2 cellular contexts compared by ENCODE assay signal in genomic region chr1:9596419-9597123, GRCh38.
TF ChIP-seq lines count a peak whose summit lies in the region.

No MANE protein-coding gene starts in this region.

TF ChIP-seq in GM12878, 131 proteins besides CTCF, POLR2A, EP300 and RAD21:
- no peak for TF ChIP-seq PML (IDR thresholded peaks at IDR 0.05; ENCODE audit: low read length)
- TF ChIP-seq ZSCAN29 (IDR thresholded peaks at IDR 0.05) = no peak
- TF ChIP-seq EGR1 (IDR thresholded peaks at IDR 0.05; ENCODE audit: borderline replicate concordance in 1 of 2, low read depth in 2 of 2, low read length in 2 of 2) = no peak
- no peak for TF ChIP-seq NR2F1 (conservative IDR thresholded peaks at IDR 0.05)
- no peak for TF ChIP-seq LARP7 (IDR thresholded peaks at IDR 0.05)
- no peak for TF ChIP-seq USF2 (IDR thresholded peaks at IDR 0.05; ENCODE audit: borderline replicate concordance, low read depth, low read length)
- TF ChIP-seq GABPA (IDR thresholded peaks at IDR 0.05; ENCODE audit: low read depth) = no peak
- no peak for TF ChIP-seq MEF2B (IDR thresholded peaks at IDR 0.05; ENCODE audit: partially characterized antibody, poor library complexity, severe bottlenecking)
- no peak for TF ChIP-seq RELA (IDR thresholded peaks at IDR 0.05; ENCODE audit: borderline replicate concordance, partially characterized antibody)
- TF ChIP-seq ZNF207 (IDR thresholded peaks at IDR 0.05; ENCODE audit: borderline replicate concordance) = no peak
- TF ChIP-seq CUX1 (IDR thresholded peaks at IDR 0.05; ENCODE audit: insufficient replicate concordance, low read depth, low read length) = no peak
- no peak for TF ChIP-seq YY1 (IDR thresholded peaks at IDR 0.05; ENCODE audit: low read depth, low read length)
- no peak for TF ChIP-seq NRF1 (conservative IDR thresholded peaks at IDR 0.05; ENCODE audit: low read depth, low read length)
- no peak for TF ChIP-seq CEBPB (IDR thresholded peaks at IDR 0.05; ENCODE audit: borderline replicate concordance in 1 of 2, low read depth in 2 of 2, low read length in 2 of 2)
- no peak for TF ChIP-seq TCF12 (IDR thresholded peaks at IDR 0.05; ENCODE audit: low read depth, low read length)
TF ChIP-seq in GM12878: peak in this region for 0.

TF ChIP-seq in HepG2, 621 proteins besides CTCF, POLR2A, EP300 and RAD21:
- TF ChIP-seq FOXP4 (CRISPR knock-in tag; IDR thresholded peaks at IDR 0.05) (no peak), MAFF (IDR thresholded peaks at IDR 0.05; ENCODE audit: low read depth, low read length) (no peak), IKZF1 (IDR thresholded peaks at IDR 0.05) (no peak), ZNF629 (CRISPR knock-in tag; conservative IDR thresholded peaks at IDR 0.05) (no peak), CSRNP1 (CRISPR knock-in tag; IDR thresholded peaks at IDR 0.05) (no peak), CAMTA2 (CRISPR knock-in tag; IDR thresholded peaks at IDR 0.05; ENCODE audit: borderline replicate concordance) (no peak), MAF1 (CRISPR knock-in tag; IDR thresholded peaks at IDR 0.05; ENCODE audit: borderline replicate concordance) (no peak)
